Comparison of ENCODE assay signal across 9 cellular contexts in genomic region chr6:113908801-113909200, GRCh38. TPM values are rescaled to one million over a fixed set of nuclear protein-coding genes. Genes with fewer than 3 reads are reported as not detected.
A peak's percentile ranks its signal among the peaks of the same experiment; 100 is the strongest.
DNase-seq lines count a peak whose midpoint lies in the region; ATAC-seq and TF ChIP-seq lines count a peak whose summit lies in the region.
"Had no signal": no experiment of that assay in that cellular context is flagged by ENCODE, and none has a peak within 500 bp of the region (broad histone marks: within the 10 kb centered on the region; RNA-seq: fewer than 3 reads in every experiment).

No MANE protein-coding gene starts in this region.

- H3K9ac ChIP-seq in adipocyte (ENCODE audit: low read length): no peak overlapping the region
- H3K9ac ChIP-seq in smooth muscle cell (ENCODE audit: low read depth): no peak overlapping the region
- H3K9ac ChIP-seq in colonic mucosa (ENCODE audit: low read depth in 2 of 2, low read length in 2 of 2): no peak overlapping the region
- H3K9ac ChIP-seq: BLaER1 had no signal

- intact Hi-C loops in colonic mucosa (cut with DNase I): loop anchor here (5.0 kb wide), 1 partner anchor 1126 kb away; no protein-coding TSS in a partner anchor

- no peak overlapping the region for H2AFZ ChIP-seq in smooth muscle cell (ENCODE audit: low read depth)

- 67% methylated on average over 3 of the region's 3 CpGs for WGBS in smooth muscle cell (ENCODE audit: low lambda C conversion rate)

- H3K4me2 ChIP-seq in smooth muscle cell: peak overlapping the region; percentile 76
- H3K4me2 ChIP-seq: BLaER1 had no signal

- peak overlapping the region; percentile 3 for H3K4me3 ChIP-seq in adipocyte (ENCODE audit: low read length)
- no peak overlapping the region for H3K4me3 ChIP-seq in smooth muscle cell
- H3K4me3 ChIP-seq in colonic mucosa: no peak overlapping the region
- H3K4me3 ChIP-seq: BLaER1, SJCRH30 had no signal

- peaks cover under 1% of the 10 kb centered on the region for H3K9me3 ChIP-seq in adipocyte (ENCODE audit: control insufficient read depth, low read length)
- H3K9me3 ChIP-seq in smooth muscle cell (replicated peaks; ENCODE audit: low read depth): no peaks in the 10 kb centered on the region
- no peaks in the 10 kb centered on the region for H3K9me3 ChIP-seq in colonic mucosa
- H3K9me3 ChIP-seq: BLaER1, SJCRH30 had no signal

- H3K27ac ChIP-seq in smooth muscle cell (ENCODE audit: low read depth) (no peak overlapping the region), colonic mucosa (no peak overlapping the region)
- H3K27ac ChIP-seq: BLaER1, SJCRH30 had no signal

- H3K4me1 ChIP-seq in adipocyte (ENCODE audit: control insufficient read depth, insufficient read depth, low read length) (no peaks in the 10 kb centered on the region), smooth muscle cell (ENCODE audit: low read depth) (no peaks in the 10 kb centered on the region), colonic mucosa (no peaks in the 10 kb centered on the region)
- H3K4me1 ChIP-seq: BLaER1 had no signal

- no peaks in the 10 kb centered on the region for H4K20me1 ChIP-seq in smooth muscle cell (ENCODE audit: low read depth)
- H4K20me1 ChIP-seq: BLaER1 had no signal

- H3K36me3 ChIP-seq in adipocyte (ENCODE audit: control insufficient read depth, insufficient read depth, low read length, severe bottlenecking) (no peaks in the 10 kb centered on the region), smooth muscle cell (ENCODE audit: low read depth) (no peaks in the 10 kb centered on the region), colonic mucosa (no peaks in the 10 kb centered on the region)
- H3K36me3 ChIP-seq: BLaER1, SJCRH30 had no signal

- no peaks in the 10 kb centered on the region for H3K79me2 ChIP-seq in smooth muscle cell (ENCODE audit: low read depth)

- H3K27me3 ChIP-seq in adipocyte (replicated peaks; ENCODE audit: control insufficient read depth, insufficient read depth, low read length): no peaks in the 10 kb centered on the region
- no peaks in the 10 kb centered on the region for H3K27me3 ChIP-seq in smooth muscle cell (ENCODE audit: low read depth)
- H3K27me3 ChIP-seq in colonic mucosa: no peaks in the 10 kb centered on the region
- H3K27me3 ChIP-seq: BLaER1, SJCRH30 had no signal

- DNase-seq in adipocyte (ENCODE audit: low read depth): peak; percentile 16
- DNase-seq in kidney glomerular epithelial cell (lab: John Stamatoyannopoulos, UW): peak; percentile 28
- no peak for DNase-seq in smooth muscle cell (lab: John Stamatoyannopoulos, UW; ENCODE audit: unreplicated experiment)
- DNase-seq in colonic mucosa: no peak
- DNase-seq in retina: no peak
- no peak for DNase-seq in NCI-H446 treated with DMSO at 0.1 percent for 48 hours (lab: John Stamatoyannopoulos, UW)

- peak; percentile 12 for ATAC-seq in GM18511 (IDR thresholded peaks at IDR 0.05; ENCODE audit: unreplicated experiment)

- TF ChIP-seq CTCF in smooth muscle cell (IDR thresholded peaks at IDR 0.05; ENCODE audit: borderline replicate concordance, insufficient read depth, poor library complexity, severe bottlenecking): no peak
- no peak for TF ChIP-seq CTCF in colonic mucosa (IDR thresholded peaks at IDR 0.05)

- H3F3A ChIP-seq in smooth muscle cell (ENCODE audit: low read depth): no peaks in the 10 kb centered on the region

RNA-seq across cellular contexts. Expression of gene MARCKS, which starts 51.7 kb away (rescaled TPM):
- total RNA-seq in smooth muscle cell: 206 and 217 TPM in 2 replicates
- polyA plus RNA-seq in smooth muscle cell: 157 and 172 TPM in 2 replicates
- 100 to 1,000 TPM; 228 to 242 TPM for total RNA-seq in colonic mucosa

Comparison
In these comparisons a context has a peak if more than half of its experiments do, and no peak if none do; other contexts are left out.
1. DNase-seq: peak in adipocyte (single experiment) and kidney glomerular epithelial cell (single experiment); none in smooth muscle cell (single experiment), colonic mucosa (single experiment), retina (single experiment) and NCI-H446 treated with DMSO at 0.1 percent for 48 hours (single experiment).